17 cellular contexts compared by ENCODE assay signal in the genomic region with DNA sequence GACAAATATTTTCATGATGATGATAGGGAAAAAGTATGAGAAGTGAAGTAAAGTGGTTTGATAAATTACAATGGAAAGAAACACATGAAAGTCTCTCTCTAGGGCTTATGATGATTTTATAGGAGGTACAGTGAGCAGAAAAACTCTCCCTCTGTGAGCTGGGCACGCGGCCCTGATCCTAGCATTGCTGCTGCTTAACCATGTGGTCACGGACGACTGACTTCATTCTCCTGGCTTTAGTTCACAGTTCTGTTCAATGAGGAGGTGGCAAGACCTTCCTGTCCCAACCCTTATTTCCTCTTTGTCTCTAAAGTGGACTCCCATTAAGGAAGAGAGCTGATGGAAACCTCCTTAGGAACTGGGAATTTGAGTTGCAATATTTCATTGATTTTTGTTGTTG. TPM values are rescaled to one million over a fixed set of nuclear protein-coding genes. Genes with fewer than 3 reads are reported as not detected.
DNase-seq lines count a peak whose midpoint lies in the region; ATAC-seq, FAIRE-seq and TF ChIP-seq lines count a peak whose summit lies in the region.
"Had no signal": no experiment of that assay in that cellular context is flagged by ENCODE, and none has a peak within 500 bp of the region (broad histone marks: within the 10 kb centered on the region; RNA-seq: fewer than 3 reads in every experiment).

No MANE protein-coding gene starts in this region.

- H4K20me1 ChIP-seq in K562 (replicated peaks; ENCODE audit: control insufficient read depth, insufficient read depth, low read length) (no peaks in the 10 kb centered on the region), osteoblast (ENCODE audit: insufficient read depth, low read length) (no peaks in the 10 kb centered on the region)

- DNase-seq in A549 (ENCODE audit: low read depth in 1 of 2, low spot score in 1 of 2) (no peak), HK-2 (ENCODE audit: unreplicated experiment) (peak; percentile 25), K562 (ENCODE audit: extremely low read depth in 1 of 4, low spot score in 3 of 4) (no peak), kidney glomerular epithelial cell (lab: John Stamatoyannopoulos, UW) (peak; percentile 40), H54 (ENCODE audit: insufficient read length, low spot score) (no peak), osteoblast (ENCODE audit: insufficient read length, low spot score, missing footprints) (no peak), NCI-H2081 treated with DMSO at 0.1 percent for 48 hours (lab: John Stamatoyannopoulos, UW) (no peak)
- DNase-seq: activated gamma-delta T cell; DMS79 treated with DMSO at 0.1 percent for 48 hours; Kasumi-1; stimulated activated CD4-positive, alpha-beta T cell treated with anti-CD3 and anti-CD28 coated beads, Interleukin-4, amount 100 ng/mL, for 4 hours; stimulated activated naive CD4-positive, alpha-beta T cell had no signal

- no peaks in the 10 kb centered on the region for H3K9me1 ChIP-seq in K562 (ENCODE audit: control insufficient read depth, insufficient read depth, low read length)

- H3K9ac ChIP-seq in K562 (ENCODE audit: insufficient read depth in 1 of 2, low read depth in 2 of 2, low read length in 2 of 2), result no peak overlapping the region

- H2AFZ ChIP-seq in K562 (ENCODE audit: low read depth, low read length) (no peak overlapping the region), osteoblast (ENCODE audit: low read length) (no peak overlapping the region)

- H3K9me3 ChIP-seq in A549 (no peaks in the 10 kb centered on the region), K562 (replicated peaks; ENCODE audit: control insufficient read depth, insufficient read depth, low read depth, low read length) (no peaks in the 10 kb centered on the region), osteoblast (ENCODE audit: low read depth, low read length) (no peaks in the 10 kb centered on the region)
- H3K9me3 ChIP-seq: mucosa of descending colon, prostate gland had no signal

- POLR2A ChIA-PET in A549 (lab: Yijun Ruan, JAX) (no interaction called here), K562 (lab: Yijun Ruan, JAX) (interaction anchor here (0.8 kb wide), 1 partner anchor 9 kb away, joined by 3 read pairs; a partner anchor contains a TSS)

- in situ Hi-C loops in K562 (cut with MboI), result no loop called here

- H3K36me3 ChIP-seq in K562 (ENCODE audit: control insufficient read depth, insufficient read depth, low read length) (peaks cover 8% of the 10 kb centered on the region; the same call in 2 of the 3 replicates), osteoblast (ENCODE audit: insufficient read depth, low read length) (peaks cover 6% of the 10 kb centered on the region)
- H3K36me3 ChIP-seq: prostate gland had no signal

- no peak for TF ChIP-seq POLR2A in A549 (IDR thresholded peaks at IDR 0.05; ENCODE audit: low read length)
- TF ChIP-seq POLR2A in K562 (conservative IDR thresholded peaks at IDR 0.05), result no peak
- no peak for TF ChIP-seq POLR2A in H54 (IDR thresholded peaks at IDR 0.05; ENCODE audit: low read depth, low read length)

- WGBS in A549 (ENCODE audit: missing lambda C conversion rate), result 59% methylated on average over 4 of the region's 4 CpGs
- WGBS in K562 (ENCODE audit: insufficient coverage, low coverage, missing lambda C conversion rate), result 81% methylated on average over 4 of the region's 4 CpGs

- TF ChIP-seq EP300 in A549 (IDR thresholded peaks at IDR 0.05) (no peak), K562 (IDR thresholded peaks at IDR 0.05; ENCODE audit: low read length) (no peak)

- intact Hi-C loops in K562 (cut with micrococcal nuclease), result no loop called here

- CTCF ChIA-PET in A549 (lab: Yijun Ruan, JAX), result interaction anchor here (1.2 to 5.8 kb wide), 5 partner anchors 8 to 284 kb away, joined by 3 to 39 read pairs (median 4); a partner anchor contains a TSS
- CTCF ChIA-PET in K562 (lab: Yijun Ruan, JAX; ENCODE audit: low intra/inter-chr PET ratio), result no interaction called here

- no peak overlapping the region for H3K4me3 ChIP-seq in A549
- no peak overlapping the region for H3K4me3 ChIP-seq in K562
- H3K4me3 ChIP-seq in osteoblast (ENCODE audit: insufficient read depth, low read length), result no peak overlapping the region
- H3K4me3 ChIP-seq: mucosa of descending colon, prostate gland had no signal

- FAIRE-seq in A549 (lab: Jason Lieb, UNC), result no peak
- no peak for FAIRE-seq in K562 (lab: Jason Lieb, UNC)
- FAIRE-seq in H54 (lab: Jason Lieb, UNC), result no peak
- FAIRE-seq: GM12891 had no signal

- H3K27me3 ChIP-seq in K562 (ENCODE audit: control insufficient read depth in 2 of 2, insufficient read depth in 2 of 2, low read length in 2 of 2), result no peaks in the 10 kb centered on the region
- H3K27me3 ChIP-seq in osteoblast (ENCODE audit: insufficient read depth, low read length), result no peaks in the 10 kb centered on the region

- H3K4me1 ChIP-seq in A549 (peaks cover 92% of the 10 kb centered on the region), K562 (replicated peaks in 1 of 2; ENCODE audit: control insufficient read depth in 2 of 2, insufficient read depth in 2 of 2, low read length in 2 of 2) (no peaks in the 10 kb centered on the region), osteoblast (ENCODE audit: insufficient read depth, low read length) (no peaks in the 10 kb centered on the region)
- H3K4me1 ChIP-seq: prostate gland had no signal

- TF ChIP-seq RAD21 in A549 (conservative IDR thresholded peaks at IDR 0.05 in 1 of 2, IDR thresholded peaks at IDR 0.05 in 1 of 2), result no peak
- no peak for TF ChIP-seq RAD21 in K562 (CRISPR knock-in tag; conservative IDR thresholded peaks at IDR 0.05 in 1 of 2, IDR thresholded peaks at IDR 0.05 in 1 of 2)

- BruUV-seq in K562 (replicated peaks; lab: Mats Ljungman, UMichigan), result no TSS peak

- TF ChIP-seq CTCF in A549 (IDR thresholded peaks at IDR 0.05), result no peak
- TF ChIP-seq CTCF in K562 (IDR thresholded peaks at IDR 0.05 in 2 of 3, conservative IDR thresholded peaks at IDR 0.05 in 1 of 3; ENCODE audit: insufficient read depth in 2 of 3, low read depth in 1 of 3, low read length in 3 of 3), result no peak
- TF ChIP-seq CTCF in osteoblast (IDR thresholded peaks at IDR 0.05; ENCODE audit: extremely low read depth, low read depth, low read length), result no peak

- peak in 1 of 2 experiments; percentile 30; a peak in 2 of 6 replicates for ATAC-seq in A549
- ATAC-seq in K562, result no peak
- no peak for ATAC-seq in HG03342 (IDR thresholded peaks at IDR 0.05; ENCODE audit: unreplicated experiment)
- ATAC-seq: mucosa of descending colon had no signal

- no peaks in the 10 kb centered on the region for H3K79me2 ChIP-seq in K562 (ENCODE audit: control insufficient read depth, insufficient read depth, low read length)
- H3K79me2 ChIP-seq in osteoblast (ENCODE audit: insufficient read depth, low read length), result no peaks in the 10 kb centered on the region

- H3K27ac ChIP-seq in A549 (peak overlapping the region; percentile 19 to 72; a peak in 4 of 6 replicates), K562 (ENCODE audit: extremely low read depth, low read depth, low read length) (no peak overlapping the region), osteoblast (ENCODE audit: low read depth, low read length) (no peak overlapping the region)
- H3K27ac ChIP-seq: prostate gland had no signal

- H3K4me2 ChIP-seq in A549 (peak overlapping the region; percentile 29), K562 (ENCODE audit: insufficient read depth, low read length) (no peak overlapping the region), osteoblast (ENCODE audit: insufficient read depth, low read length) (no peak overlapping the region)

RNA-seq across cellular contexts. Expression of a gene that starts 8.1 kb away (rescaled TPM):
- polyA plus RNA-seq in A549 (2011; rRNA removed), result 142 and 161 TPM in 2 replicates
- polyA plus RNA-seq in A549 (2012; cell fraction: cytosol; rRNA removed), result 32.2 and 34.0 TPM in 2 replicates
- 19.9 and 25.3 TPM in 2 replicates for polyA plus RNA-seq in A549 (2012; cell fraction: nucleus; rRNA removed)
- polyA plus RNA-seq in A549 (2017; fragmentation: RNase III; extraction: RNeasy Plus Mini Kit Qiagen cat#74134 plus additional on column Dnase treatment), result 35.3 to 49.0 TPM (median 48.7 TPM) in 3 replicates
- 47.5 and 50.1 TPM in 2 replicates for polyA minus RNA-seq in A549 (2011; rRNA and poly(A)+ RNA removed)
- total RNA-seq in K562 (2011; cell fraction: chromatin; rRNA removed; ENCODE audit: low replicate concordance), result not detected in 2 replicates
- 0.39 TPM in 1 of 2 replicates, not detected in the other for total RNA-seq in K562 (2011; cell fraction: nucleolus; rRNA removed)
- total RNA-seq in K562 (2011; cell fraction: nucleoplasm; rRNA removed), result not detected in 2 replicates
- total RNA-seq in K562 (2014; rRNA removed), result not detected in 2 replicates
- not detected in 2 replicates for total RNA-seq in K562 (2014; rRNA removed; fragmentation: Illumina TruSeq; extraction: Trizol)
- total RNA-seq in K562 (2015; rRNA removed; fragmentation: Illumina TruSeq; extraction: Trizol), result 0.18 TPM in 1 of 2 replicates, not detected in the other
- not detected in 2 replicates for total RNA-seq in K562 (2021)
- polyA plus RNA-seq in K562 (2011; rRNA removed), result 0.38 TPM in 1 of 2 replicates, not detected in the other
- not detected in 2 replicates for polyA plus RNA-seq in K562 (2011; cell fraction: cytosol; rRNA removed)
- polyA plus RNA-seq in K562 (2011; cell fraction: nucleus; rRNA removed), result not detected in 2 replicates
- polyA plus RNA-seq in K562 (2012), result 0.08 TPM in 1 of 2 replicates, not detected in the other
- polyA plus RNA-seq in K562 (2014; fragmentation: Illumina TruSeq; extraction: Trizol), result not detected in 2 replicates
- under 1 TPM in 1 of 2 experiments, not detected in 1; 0.15 TPM for polyA plus RNA-seq in K562 (2014; fragmentation: Nextera tagmentation; extraction: Ambion mirVana)
- not detected in 2 replicates for polyA plus RNA-seq in K562 (2014; rRNA removed)
- polyA minus RNA-seq in K562 (2011; rRNA and poly(A)+ RNA removed), result 0.21 TPM in 1 of 2 replicates, not detected in the other
- polyA minus RNA-seq in K562 (2011; cell fraction: cytosol; rRNA and poly(A)+ RNA removed), result not detected in 2 replicates
- 0.11 and 0.13 TPM in 2 replicates for polyA minus RNA-seq in K562 (2011; cell fraction: nucleus; rRNA and poly(A)+ RNA removed)
- total RNA-seq in osteoblast, result 0.72 and 0.88 TPM in 2 replicates
- total RNA-seq: epithelial cell of proximal tubule had no signal

RNA-seq across cellular contexts. Expression of a gene that starts 30.5 kb away (rescaled TPM):
- polyA plus RNA-seq in A549 (2011; rRNA removed), result 829 TPM in 2 replicates
- 164 and 181 TPM in 2 replicates for polyA plus RNA-seq in A549 (2012; cell fraction: cytosol; rRNA removed)
- 144 and 182 TPM in 2 replicates for polyA plus RNA-seq in A549 (2012; cell fraction: nucleus; rRNA removed)
- polyA plus RNA-seq in A549 (2017; fragmentation: RNase III; extraction: RNeasy Plus Mini Kit Qiagen cat#74134 plus additional on column Dnase treatment), result 325 to 395 TPM (median 381 TPM) in 3 replicates
- polyA minus RNA-seq in A549 (2011; rRNA and poly(A)+ RNA removed), result 137 and 147 TPM in 2 replicates
- total RNA-seq in K562 (2011; cell fraction: chromatin; rRNA removed; ENCODE audit: low replicate concordance), result 26.9 and 76.6 TPM in 2 replicates
- 18.2 and 21.1 TPM in 2 replicates for total RNA-seq in K562 (2011; cell fraction: nucleolus; rRNA removed)
- total RNA-seq in K562 (2011; cell fraction: nucleoplasm; rRNA removed), result 48.1 and 70.0 TPM in 2 replicates
- total RNA-seq in K562 (2014; rRNA removed), result 15.8 and 15.9 TPM in 2 replicates
- total RNA-seq in K562 (2014; rRNA removed; fragmentation: Illumina TruSeq; extraction: Trizol), result 21.4 and 21.9 TPM in 2 replicates
- 23.8 and 29.3 TPM in 2 replicates for total RNA-seq in K562 (2015; rRNA removed; fragmentation: Illumina TruSeq; extraction: Trizol)
- total RNA-seq in K562 (2021), result 14.6 and 16.7 TPM in 2 replicates
- polyA plus RNA-seq in K562 (2011; rRNA removed), result 13.0 and 30.1 TPM in 2 replicates
- polyA plus RNA-seq in K562 (2011; cell fraction: cytosol; rRNA removed), result 7.5 and 8.6 TPM in 2 replicates
- 22.3 and 43.1 TPM in 2 replicates for polyA plus RNA-seq in K562 (2011; cell fraction: nucleus; rRNA removed)
- polyA plus RNA-seq in K562 (2012), result 13.0 and 16.1 TPM in 2 replicates
- polyA plus RNA-seq in K562 (2014; fragmentation: Illumina TruSeq; extraction: Trizol), result 19.4 and 23.7 TPM in 2 replicates
- polyA plus RNA-seq in K562 (2014; fragmentation: Nextera tagmentation; extraction: Ambion mirVana), result 10 to 100 TPM in 1 of 2 experiments, 1 to 10 TPM in 1; 8.5 to 10.4 TPM
- 21.5 and 25.1 TPM in 2 replicates for polyA plus RNA-seq in K562 (2014; rRNA removed)
- 6.0 and 18.4 TPM in 2 replicates for polyA minus RNA-seq in K562 (2011; rRNA and poly(A)+ RNA removed)
- 3.2 and 10.2 TPM in 2 replicates for polyA minus RNA-seq in K562 (2011; cell fraction: cytosol; rRNA and poly(A)+ RNA removed)
- polyA minus RNA-seq in K562 (2011; cell fraction: nucleus; rRNA and poly(A)+ RNA removed), result 9.7 and 24.1 TPM in 2 replicates
- total RNA-seq in osteoblast, result 77.8 and 79.3 TPM in 2 replicates

Comparison
In these comparisons a context has a peak if more than half of its experiments do, and no peak if none do; other contexts are left out.
1. DNase-seq: peak in HK-2 (single experiment) and kidney glomerular epithelial cell (single experiment); none in A549 (0 of 2), K562 (0 of 4), H54 (single experiment), osteoblast (single experiment) and NCI-H2081 treated with DMSO at 0.1 percent for 48 hours (single experiment).
2. H3K27ac ChIP-seq: peak in A549 (2 of 2); none in K562 (single experiment) and osteoblast (single experiment).